In the genomic region with DNA sequence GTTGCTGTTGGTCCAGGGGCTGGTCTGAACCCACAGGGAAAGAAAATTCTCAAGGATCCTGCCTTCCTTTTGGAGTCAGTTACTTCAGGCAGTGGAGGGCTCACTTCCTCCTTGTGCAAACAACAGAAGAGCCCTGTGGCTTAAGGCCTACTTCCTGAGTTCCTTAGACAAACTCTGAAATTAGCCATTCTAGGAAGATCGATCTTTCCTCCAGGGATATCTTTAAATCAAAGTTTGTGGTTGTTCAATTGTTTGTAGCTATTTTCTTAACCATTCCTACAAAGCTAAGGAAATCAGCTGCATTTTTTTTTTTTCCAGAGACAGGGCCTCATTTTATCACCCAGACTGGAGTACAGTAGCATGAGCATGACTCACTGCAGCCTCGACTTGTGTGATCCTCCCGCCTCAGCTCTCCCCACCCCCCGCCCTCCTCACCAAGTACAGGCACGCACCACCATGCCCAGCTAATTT, we compare ENCODE assay signal across 1 cellular context.
TF ChIP-seq lines count a peak whose summit lies in the region.

No MANE protein-coding gene starts in this region.

TF ChIP-seq in IMR-90, 13 proteins besides CTCF, POLR2A, EP300 and RAD21 (continued from another document):
- no peak for TF ChIP-seq MAFK (IDR thresholded peaks at IDR 0.05; ENCODE audit: low read depth, low read length)
- TF ChIP-seq NFE2L2 (IDR thresholded peaks at IDR 0.05; ENCODE audit: low read depth, low read length), result no peak
- TF ChIP-seq USF2 (IDR thresholded peaks at IDR 0.05; ENCODE audit: low read depth, low read length), result no peak
- peak; percentile 69 for TF ChIP-seq BHLHE40 (IDR thresholded peaks at IDR 0.05; ENCODE audit: low read depth, low read length)
- TF ChIP-seq MAZ (IDR thresholded peaks at IDR 0.05; ENCODE audit: borderline replicate concordance, low read depth, low read length), result no peak; the same call in 1 of the 2 replicates
- TF ChIP-seq MXI1 (IDR thresholded peaks at IDR 0.05; ENCODE audit: borderline replicate concordance, low read depth, low read length), result no peak
- no peak for TF ChIP-seq CHD1 (IDR thresholded peaks at IDR 0.05; ENCODE audit: low read depth, low read length)
- no peak for TF ChIP-seq CEBPB (IDR thresholded peaks at IDR 0.05; ENCODE audit: low read depth, low read length)
- TF ChIP-seq SMC3 (IDR thresholded peaks at IDR 0.05; ENCODE audit: low read depth, low read length), result no peak; the same call in 1 of the 2 replicates
